Comparison of ENCODE assay signal across 20 cellular contexts in the genomic region with DNA sequence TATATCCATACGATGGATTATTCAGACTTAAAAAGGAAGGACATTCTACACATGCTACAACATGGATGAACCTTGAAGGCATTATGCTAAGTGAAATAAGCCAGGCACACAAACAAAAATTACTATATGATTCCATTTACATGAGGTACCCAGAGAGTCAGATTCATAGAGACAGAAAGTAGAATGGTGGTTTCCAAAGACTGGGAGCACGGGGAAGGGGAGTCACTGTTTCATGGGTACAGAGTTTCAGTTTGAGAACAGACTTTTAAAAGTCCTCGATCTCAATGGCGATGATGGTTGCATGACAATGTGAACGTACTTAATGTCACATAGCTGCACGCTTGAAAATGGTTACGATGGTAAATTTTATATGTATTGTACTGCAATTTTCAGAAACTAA. TPM values are rescaled to one million over a fixed set of nuclear protein-coding genes. Genes with fewer than 3 reads are reported as not detected.
DNase-seq lines count a peak whose midpoint lies in the region; ATAC-seq, FAIRE-seq and TF ChIP-seq lines count a peak whose summit lies in the region.
"Had no signal": no experiment of that assay in that cellular context is flagged by ENCODE, and none has a peak within 500 bp of the region (broad histone marks: within the 10 kb centered on the region; RNA-seq: fewer than 3 reads in every experiment).

No MANE protein-coding gene starts in this region.

- H3K27me3 Mint-ChIP-seq in activated T-helper 17 cell treated with anti-CD3 and anti-CD28 coated beads, Interleukin-2, amount 50 U/mL, for 72 hours, result no peaks in the 10 kb centered on the region
- no peaks in the 10 kb centered on the region for H3K27me3 Mint-ChIP-seq in activated T-cell treated with anti-CD3 and anti-CD28 coated beads, Interleukin-2, amount 50 U/mL, for 4 hours (ENCODE audit: low read depth)
- H3K27me3 Mint-ChIP-seq: B cell; CD4-positive, alpha-beta T cell; CD8-positive, alpha-beta memory T cell had no signal

- FAIRE-seq in GM12891 (lab: Jason Lieb, UNC) (peak; percentile 26), GM19239 (lab: Jason Lieb, UNC) (peak; percentile 51)
- FAIRE-seq: D721Med, GM12878, GM18507, H1 had no signal

- peaks cover 77% of the 10 kb centered on the region for H3K36me3 Mint-ChIP-seq in activated T-helper 17 cell treated with anti-CD3 and anti-CD28 coated beads, Interleukin-2, amount 50 U/mL, for 72 hours (ENCODE audit: low read depth)
- H3K36me3 Mint-ChIP-seq in activated T-cell treated with anti-CD3 and anti-CD28 coated beads, Interleukin-2, amount 50 U/mL, for 4 hours (ENCODE audit: insufficient read depth), result peaks cover 46% of the 10 kb centered on the region

- no peak for TF ChIP-seq POLR2A in GM12891 (IDR thresholded peaks at IDR 0.05; ENCODE audit: low read depth, low read length)

- peak overlapping the region; percentile 47 for H3K27ac Mint-ChIP-seq in activated T-helper 17 cell treated with anti-CD3 and anti-CD28 coated beads, Interleukin-2, amount 50 U/mL, for 72 hours
- H3K27ac Mint-ChIP-seq: B cell; CD4-positive, alpha-beta T cell had no signal

- DNase-seq in GM12891 (ENCODE audit: insufficient read length, low spot score) (no peak), GM19239 (ENCODE audit: insufficient read length, low spot score) (no peak), CD1c-positive myeloid dendritic cell (ENCODE audit: extremely low spot score) (no peak), islet precursor cell (no peak)
- no peak for DNase-seq in activated T-cell treated with anti-CD3 and anti-CD28 coated beads, Interleukin-2, amount 50 U/mL, for 4 hours
- DNase-seq: CD4-positive, alpha-beta T cell; CD8-positive, alpha-beta memory T cell; DMS 273 treated with DMSO at 0.1 percent for 48 hours; DMS79; EL; GDM1; GM23248; H7; HCEC 1CT had no signal

- no peak overlapping the region for H3K4me3 Mint-ChIP-seq in activated T-helper 17 cell treated with anti-CD3 and anti-CD28 coated beads, Interleukin-2, amount 50 U/mL, for 72 hours
- H3K4me3 Mint-ChIP-seq in activated T-cell treated with anti-CD3 and anti-CD28 coated beads, Interleukin-2, amount 50 U/mL, for 4 hours, result no peak overlapping the region
- H3K4me3 Mint-ChIP-seq: B cell; CD4-positive, alpha-beta T cell; CD8-positive, alpha-beta memory T cell had no signal

- no peaks in the 10 kb centered on the region for H3K9me3 Mint-ChIP-seq in activated T-helper 17 cell treated with anti-CD3 and anti-CD28 coated beads, Interleukin-2, amount 50 U/mL, for 72 hours
- H3K9me3 Mint-ChIP-seq in activated T-cell treated with anti-CD3 and anti-CD28 coated beads, Interleukin-2, amount 50 U/mL, for 4 hours, result no peaks in the 10 kb centered on the region
- H3K9me3 Mint-ChIP-seq: CD4-positive, alpha-beta T cell; CD8-positive, alpha-beta memory T cell had no signal

- H3K4me1 Mint-ChIP-seq in activated T-helper 17 cell treated with anti-CD3 and anti-CD28 coated beads, Interleukin-2, amount 50 U/mL, for 72 hours, result peaks cover 38% of the 10 kb centered on the region
- peaks cover 51% of the 10 kb centered on the region for H3K4me1 Mint-ChIP-seq in activated T-cell treated with anti-CD3 and anti-CD28 coated beads, Interleukin-2, amount 50 U/mL, for 4 hours (ENCODE audit: low read depth)

- peak; percentile 78 for ATAC-seq in activated T-helper 17 cell treated with anti-CD3 and anti-CD28 coated beads, Interleukin-2, amount 50 U/mL, for 72 hours (replicated peaks)
- no peak for ATAC-seq in activated T-cell treated with anti-CD3 and anti-CD28 coated beads, Interleukin-2, amount 50 U/mL, for 4 hours
- ATAC-seq: GM12878 had no signal

TF ChIP-seq in GM12891, 5 proteins besides CTCF, POLR2A, EP300 and RAD21:
- TF ChIP-seq PAX5 (IDR thresholded peaks at IDR 0.05; ENCODE audit: insufficient read depth, low read length, severe bottlenecking), result no peak
- TF ChIP-seq POU2F2 (IDR thresholded peaks at IDR 0.05; ENCODE audit: low read depth, low read length), result no peak
- no peak for TF ChIP-seq SPI1 (IDR thresholded peaks at IDR 0.05; ENCODE audit: low read depth, low read length)
- TF ChIP-seq POLR2AphosphoS5 (IDR thresholded peaks at IDR 0.05; ENCODE audit: low read depth, low read length), result no peak
- TF ChIP-seq TAF1 (IDR thresholded peaks at IDR 0.05; ENCODE audit: low read depth, low read length), result no peak

RNA-seq across cellular contexts. Expression of a gene that starts 39.3 kb away (rescaled TPM):
- 36.8 TPM for polyA plus RNA-seq in GM12891 (2012; ENCODE audit: low read depth, missing spikeins)
- total RNA-seq in activated T-helper 17 cell treated with anti-CD3 and anti-CD28 coated beads, Interleukin-2, amount 50 U/mL, for 72 hours, result 100 to 1,000 TPM in 1 of 2 donors, 10 to 100 TPM in 1; 96.4 to 101 TPM
- total RNA-seq in activated T-cell treated with anti-CD3 and anti-CD28 coated beads, Interleukin-2, amount 50 U/mL, for 4 hours, result 10 to 100 TPM; 68.4 to 80.3 (median 75.7) TPM
